8 cellular contexts compared by ENCODE assay signal in the genomic region with DNA sequence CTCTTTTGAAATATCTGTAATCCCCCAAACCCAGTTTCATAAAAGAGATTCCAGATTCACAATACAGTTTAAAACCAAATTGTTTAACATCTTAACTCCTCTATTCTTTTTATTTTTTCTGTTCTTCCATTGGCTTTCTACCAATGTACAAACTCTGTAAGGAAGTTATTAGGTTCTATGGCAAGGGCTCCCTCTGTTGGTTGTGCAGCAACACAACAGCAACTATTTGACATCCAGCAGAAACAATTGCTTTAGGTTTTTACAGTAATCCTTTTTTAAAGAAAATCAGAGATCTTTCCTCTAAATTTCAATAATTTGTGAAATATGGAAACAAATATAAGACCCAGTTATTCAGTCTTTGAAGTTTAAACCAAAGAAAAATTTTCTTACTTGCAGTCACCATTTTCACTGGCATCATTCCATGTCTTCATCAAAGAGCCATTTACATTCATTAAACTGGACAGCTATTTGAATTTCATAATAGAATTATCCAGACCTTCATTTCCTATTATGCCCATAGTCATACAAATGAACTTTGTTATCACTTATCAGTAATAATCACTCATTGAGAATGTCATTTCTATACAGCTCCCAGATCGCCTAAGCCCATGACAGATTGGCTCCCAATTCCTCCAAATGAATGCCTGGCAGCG. TPM values are rescaled to one million over a fixed set of nuclear protein-coding genes. Genes with fewer than 3 reads are reported as not detected.
DNase-seq lines count a peak whose midpoint lies in the region; ATAC-seq and TF ChIP-seq lines count a peak whose summit lies in the region.

No MANE protein-coding gene starts in this region.

- in situ Hi-C loops in Panc1 (cut with HindIII; ENCODE audit: low pct_unique_long_range_greater_than_20kb, low sequenced_read_pairs) (no loop called here), astrocyte of the spinal cord (cut with HindIII; ENCODE audit: low sequenced_read_pairs) (no loop called here)

- peak; percentile 64 for DNase-seq in activated effector memory CD4-positive, alpha-beta T cell treated with anti-CD3 and anti-CD28 coated beads, Interleukin-2, amount 50 U/mL, for 16 hours
- DNase-seq in activated effector memory CD4-positive, alpha-beta T cell treated with Interleukin-2 at 50 U/mL for 16 hours, result no peak
- DNase-seq in LNCaP clone FGC (ENCODE audit: low read depth) (peak; percentile 47), Panc1 (ENCODE audit: low read depth, low spot score) (peak; percentile 61), astrocyte of the spinal cord (ENCODE audit: low read depth, low spot score) (peak; percentile 77), iris pigment epithelial cell (ENCODE audit: low read depth) (peak; percentile 71)
- DNase-seq in stimulated activated CD4-positive, alpha-beta T cell treated with anti-CD3 and anti-CD28 coated beads, Interleukin-2, amount 100 ng/mL, for 4 hours (ENCODE audit: low read depth), result peak; percentile 28

- H3K27me3 ChIP-seq in Panc1 (ENCODE audit: control insufficient read depth, insufficient read depth, low read length), result no peaks in the 10 kb centered on the region

- CTCF ChIA-PET in Panc1 (lab: Charles Lee), result interaction anchor here (0.7 to 1.3 kb wide), 5 partner anchors 47 to 439 kb away, joined by 3 to 9 read pairs (median 3); partner anchors contain the start of gene RNF11

- POLR2A ChIA-PET in Panc1 (lab: Charles Lee), result interaction anchor here (0.5 kb wide), 1 partner anchor 1157 kb away, joined by 4 read pairs; no protein-coding TSS in a partner anchor

- H3K36me3 ChIP-seq in Panc1 (ENCODE audit: control insufficient read depth, insufficient read depth, low read length), result no peaks in the 10 kb centered on the region

- TF ChIP-seq CTCF in LNCaP clone FGC (IDR thresholded peaks at IDR 0.05; ENCODE audit: control insufficient read depth, extremely low read depth, insufficient read depth) (peak; percentile 91), Panc1 (IDR thresholded peaks at IDR 0.05) (peak; percentile 86; the same call in 1 of the 2 replicates), astrocyte of the spinal cord (IDR thresholded peaks at IDR 0.05; ENCODE audit: low read depth, low read length) (peak; percentile 95)

- peak; percentile 70 for ATAC-seq in Panc1
- ATAC-seq in HG03280 (IDR thresholded peaks at IDR 0.05; ENCODE audit: unreplicated experiment), result no peak

- no peaks in the 10 kb centered on the region for H3K4me1 ChIP-seq in Panc1 (ENCODE audit: control insufficient read depth, insufficient read depth, low read length)

- intact Hi-C loops in Panc1 (cut with micrococcal nuclease; ENCODE audit: unreplicated experiment), result loop anchor here (1.0 to 5.0 kb wide), 4 partner anchors 101 to 817 kb away; no protein-coding TSS in a partner anchor

- H3K27ac ChIP-seq in Panc1 (ENCODE audit: low read length), result no peak overlapping the region

- no peaks in the 10 kb centered on the region for H3K9me3 ChIP-seq in Panc1 (ENCODE audit: control insufficient read depth, insufficient read depth, low read depth, low read length)

- BruUV-seq in Panc1 (replicated peaks; lab: Mats Ljungman, UMichigan), result no TSS peak

- H3K4me3 ChIP-seq in LNCaP clone FGC (ENCODE audit: low read depth, low read length), result no peak overlapping the region
- no peak overlapping the region for H3K4me3 ChIP-seq in Panc1 (ENCODE audit: low read depth in 2 of 2, low read length in 2 of 2)
- H3K4me3 ChIP-seq in astrocyte of the spinal cord (ENCODE audit: low read depth, low read length), result no peak overlapping the region

RNA-seq across cellular contexts. Expression of gene RNF11, which starts 46.5 kb away (rescaled TPM):
- 86.0 TPM for total RNA-seq in Panc1 (2021; ENCODE audit: unreplicated experiment)
- 89.5 TPM for polyA plus RNA-seq in Panc1 (2012; ENCODE audit: insufficient read length)
